8 cellular contexts compared by ENCODE assay signal in the genomic region with DNA sequence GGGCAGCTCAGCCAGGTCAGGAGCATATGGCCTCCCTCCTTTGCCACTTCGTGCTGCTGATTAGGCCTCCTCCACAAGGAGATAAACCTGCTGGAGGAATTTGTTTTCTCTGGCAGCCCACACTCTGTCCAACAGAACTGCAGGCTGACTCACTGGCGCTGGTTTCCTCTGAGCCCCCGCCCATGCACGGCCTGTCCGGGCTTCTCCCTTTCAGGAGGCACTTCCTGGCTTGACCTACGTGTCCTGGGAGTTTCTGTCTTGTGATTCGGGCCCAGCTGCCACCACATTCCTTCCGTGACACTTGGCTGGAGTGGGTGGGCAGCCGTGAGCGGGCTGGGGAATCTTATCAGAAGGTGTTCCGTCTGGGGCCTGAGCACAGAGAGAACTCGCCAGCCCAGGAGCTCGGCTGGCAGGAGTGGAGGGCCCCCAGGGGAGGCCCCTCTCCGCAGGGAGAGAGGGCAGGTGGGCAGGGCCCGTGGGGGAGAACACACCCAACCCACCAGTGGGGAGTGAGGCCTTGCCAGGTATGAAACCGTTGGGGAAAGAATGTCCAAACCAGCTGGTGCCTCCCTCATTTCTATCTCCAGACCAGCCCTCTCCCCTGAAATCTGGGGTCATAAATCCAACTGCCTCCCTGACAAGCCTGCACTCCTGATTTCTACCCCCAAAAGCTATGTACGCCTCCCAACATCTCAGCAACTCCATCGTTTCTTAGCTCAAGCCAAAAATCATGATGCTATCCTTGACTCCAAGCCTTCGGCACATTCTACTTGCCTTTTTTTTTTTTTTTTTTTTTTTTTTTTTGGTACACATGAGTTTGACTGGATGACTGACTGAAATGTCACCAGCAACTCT.
DNase-seq lines count a peak whose midpoint lies in the region; ATAC-seq and TF ChIP-seq lines count a peak whose summit lies in the region.

No MANE protein-coding gene starts in this region.

- no peak overlapping the region for H2BK5ac ChIP-seq in mesendoderm (ENCODE audit: low read length)

- WGBS in mesendoderm (ENCODE audit: extremely low coverage, insufficient coverage, low lambda C conversion rate): no CpG with 5 or more reads among the region's 19 CpGs

- H3K36me3 ChIP-seq in mesendoderm (ENCODE audit: control insufficient read depth, insufficient read depth, low read length): no peaks in the 10 kb centered on the region
- H3K36me3 ChIP-seq in upper lobe of right lung: no peaks in the 10 kb centered on the region

- no peak overlapping the region for H2AK5ac ChIP-seq in mesendoderm (ENCODE audit: low read length)

- intact Hi-C loops in upper lobe of right lung (cut with DNase I): no loop called here

- H3K4me1 ChIP-seq in mesendoderm (ENCODE audit: control insufficient read depth, low read depth, low read length) (no peaks in the 10 kb centered on the region), upper lobe of right lung (peaks cover 51% of the 10 kb centered on the region)

- DNase-seq in T-helper 2 cell treated with Interferon-gamma antibody and Interleukin-4, amounts not matched to agents 5 μg/mL and 100 μg/mL, for 36 hours (ENCODE audit: low spot score): peak; percentile 17
- no peak for DNase-seq in T-helper 2 cell
- peak; percentile 97 for DNase-seq in dermis blood vessel endothelial cell
- DNase-seq in mesendoderm: peak; percentile 25
- DNase-seq in upper lobe of right lung: peak; percentile 91
- no peak for DNase-seq in NOMO-1 treated with dmso at 0.1 percent for 144 hours (lab: John Stamatoyannopoulos, UW; ENCODE audit: unreplicated experiment)

- H3K4me1 Mint-ChIP-seq in T-helper 2 cell treated with Interferon-gamma antibody and Interleukin-4, amounts not matched to agents 5 μg/mL and 100 μg/mL, for 36 hours (ENCODE audit: low read depth): peaks cover 18% of the 10 kb centered on the region

- no peak overlapping the region for H3K27ac Mint-ChIP-seq in T-helper 2 cell treated with Interferon-gamma antibody and Interleukin-4, amounts not matched to agents 5 μg/mL and 100 μg/mL, for 36 hours

- H3K27me3 ChIP-seq in mesendoderm (ENCODE audit: insufficient read depth, low read length, poor library complexity): no peaks in the 10 kb centered on the region
- H3K27me3 ChIP-seq in upper lobe of right lung: no peaks in the 10 kb centered on the region

- no peak overlapping the region for H3K27ac ChIP-seq in mesendoderm (ENCODE audit: low read depth, low read length)
- H3K27ac ChIP-seq in upper lobe of right lung: peak overlapping the region; percentile 81

- H3K79me2 ChIP-seq in mesendoderm (ENCODE audit: control insufficient read depth, insufficient read depth, low read length): no peaks in the 10 kb centered on the region

- H3K4me3 Mint-ChIP-seq in T-helper 2 cell treated with Interferon-gamma antibody and Interleukin-4, amounts not matched to agents 5 μg/mL and 100 μg/mL, for 36 hours: no peak overlapping the region

- H3K4me3 ChIP-seq in mesendoderm (ENCODE audit: low read length) (no peak overlapping the region), upper lobe of right lung (no peak overlapping the region)

- H3K56ac ChIP-seq in mesendoderm (ENCODE audit: low read length): no peak overlapping the region

- no peaks in the 10 kb centered on the region for H3K79me1 ChIP-seq in mesendoderm (ENCODE audit: low read length)

- no peaks in the 10 kb centered on the region for H3K9me3 ChIP-seq in upper lobe of right lung

- H3K9ac ChIP-seq in mesendoderm (ENCODE audit: low read length): no peak overlapping the region

- H3K9me3 Mint-ChIP-seq in T-helper 2 cell treated with Interferon-gamma antibody and Interleukin-4, amounts not matched to agents 5 μg/mL and 100 μg/mL, for 36 hours: peaks cover 6% of the 10 kb centered on the region

- H3K4me2 ChIP-seq in mesendoderm (ENCODE audit: low read length): no peak overlapping the region

- no peak overlapping the region for H2BK15ac ChIP-seq in mesendoderm (replicated peaks; ENCODE audit: low read depth)

- H4K5ac ChIP-seq in mesendoderm (ENCODE audit: low read length): no peak overlapping the region

- no peak overlapping the region for H3K23ac ChIP-seq in mesendoderm (ENCODE audit: low read length)

- no peak overlapping the region for H4K8ac ChIP-seq in mesendoderm (ENCODE audit: low read depth, low read length)

- no peak for TF ChIP-seq CTCF in upper lobe of right lung (IDR thresholded peaks at IDR 0.05)

- H3K4ac ChIP-seq in mesendoderm (ENCODE audit: low read depth, low read length): no peak overlapping the region

- H3K18ac ChIP-seq in mesendoderm (ENCODE audit: low read length): no peak overlapping the region

- peak; percentile 90 for ATAC-seq in upper lobe of right lung
- no peak for ATAC-seq in HG03280 (IDR thresholded peaks at IDR 0.05; ENCODE audit: unreplicated experiment)
- no peak for ATAC-seq in GM18502 (IDR thresholded peaks at IDR 0.05; ENCODE audit: poor library complexity, unreplicated experiment)

- no peaks in the 10 kb centered on the region for H3K36me3 Mint-ChIP-seq in T-helper 2 cell treated with Interferon-gamma antibody and Interleukin-4, amounts not matched to agents 5 μg/mL and 100 μg/mL, for 36 hours (ENCODE audit: low read depth)

- H3K27me3 Mint-ChIP-seq in T-helper 2 cell treated with Interferon-gamma antibody and Interleukin-4, amounts not matched to agents 5 μg/mL and 100 μg/mL, for 36 hours (ENCODE audit: low read depth): no peaks in the 10 kb centered on the region

- no peak overlapping the region for H2BK120ac ChIP-seq in mesendoderm (ENCODE audit: low read depth, low read length)

Comparison
In these comparisons a context has a peak if more than half of its experiments do, and no peak if none do; other contexts are left out.
1. DNase-seq: peak in T-helper 2 cell treated with Interferon-gamma antibody and Interleukin-4, amounts not matched to agents 5 μg/mL and 100 μg/mL, for 36 hours (single experiment), dermis blood vessel endothelial cell (single experiment), mesendoderm (single experiment) and upper lobe of right lung (single experiment); none in T-helper 2 cell (0 of 5) and NOMO-1 treated with dmso at 0.1 percent for 144 hours (single experiment).